Comparison of ENCODE assay signal across 11 cellular contexts in genomic region chr4:13495753-13496152, GRCh38. TPM values are rescaled to one million over a fixed set of nuclear protein-coding genes. Genes with fewer than 3 reads are reported as not detected.
"Had no signal": no experiment of that assay in that cellular context is flagged by ENCODE, and none has a peak within 500 bp of the region (broad histone marks: within the 10 kb centered on the region; RNA-seq: fewer than 3 reads in every experiment).

No MANE protein-coding gene starts in this region.

- H3K9ac ChIP-seq: GM23248 had no signal

- H3K4me3 ChIP-seq: GM23248, GM23338, HAP-1 had no signal

- H3K36me3 ChIP-seq: HAP-1 had no signal

- FAIRE-seq: H1, H54 had no signal

- ATAC-seq: GM23338, HCT116 had no signal

- H3K4me1 ChIP-seq: HAP-1 had no signal

- H3K4me2 ChIP-seq: GM23338 had no signal

- H3K27ac ChIP-seq: GM23248 had no signal

- DNase-seq: GM23248, GOT3, H7, H9, HCEC 1CT, HFFc6 had no signal

- H3K9me3 ChIP-seq: HAP-1 had no signal

- H2AFZ ChIP-seq: GM23248 had no signal

RNA-seq across cellular contexts. Expression of gene NKX3-2, which starts 48.6 kb away (rescaled TPM):
- polyA plus RNA-seq: GM23248, GM23338, H1 had no signal
